In genomic region chr17:39800540-39800939, GRCh38 we compare ENCODE assay signal across 10 cellular contexts.
DNase-seq lines count a peak whose midpoint lies in the region; ATAC-seq and TF ChIP-seq lines count a peak whose summit lies in the region.
"Had no signal": no experiment of that assay in that cellular context is flagged by ENCODE, and none has a peak within 500 bp of the region (broad histone marks: within the 10 kb centered on the region; RNA-seq: fewer than 3 reads in every experiment).

No MANE protein-coding gene starts in this region.

- H3K27ac ChIP-seq in BLaER1 treated with 17β-estradiol and CSF1 and Interleukin-3, amounts not matched to agents 10 nM and 100 nM, result no peak overlapping the region; a peak in 1 of 22 replicates
- H3K27ac ChIP-seq in foreskin keratinocyte (no peak overlapping the region), WERI-Rb-1 (no peak overlapping the region), A673 (ENCODE audit: low read depth, low read length, poor library complexity, severe bottlenecking) (no peak overlapping the region)
- H3K27ac ChIP-seq: C4-2B, neutrophil had no signal

- H3K4me3 ChIP-seq in BLaER1 treated with 17β-estradiol and CSF1 and Interleukin-3, amounts not matched to agents 10 nM and 100 nM, result no peak overlapping the region
- no peak overlapping the region for H3K4me3 ChIP-seq in WERI-Rb-1 (ENCODE audit: low read depth, low read length)
- no peak overlapping the region for H3K4me3 ChIP-seq in A673 (ENCODE audit: low read depth, low read length, poor library complexity, severe bottlenecking)

- peaks cover 7 to 45% (median 17%) of the 10 kb centered on the region in 10 experiments; a peak in 18 of 20 replicates for H3K4me1 ChIP-seq in BLaER1 treated with 17β-estradiol and CSF1 and Interleukin-3, amounts not matched to agents 10 nM and 100 nM
- peaks cover 6% of the 10 kb centered on the region for H3K4me1 ChIP-seq in foreskin keratinocyte
- no peaks in the 10 kb centered on the region for H3K4me1 ChIP-seq in A673 (ENCODE audit: insufficient read depth, low read length, poor library complexity, severe bottlenecking)

- ATAC-seq in GM21786 (IDR thresholded peaks at IDR 0.05; ENCODE audit: unreplicated experiment) (peak; percentile 52), foreskin keratinocyte (no peak)

- H3K36me3 ChIP-seq in BLaER1 treated with 17β-estradiol and CSF1 and Interleukin-3, amounts not matched to agents 10 nM and 100 nM, result no peaks in the 10 kb centered on the region
- H3K36me3 ChIP-seq in WERI-Rb-1, result no peaks in the 10 kb centered on the region
- no peaks in the 10 kb centered on the region for H3K36me3 ChIP-seq in A673 (ENCODE audit: insufficient read depth, low read length, poor library complexity, severe bottlenecking)
- H3K36me3 ChIP-seq: neutrophil had no signal

- peak overlapping the region in 7 of 11 experiments; percentile 14 to 69 (median 44); a peak in 12 of 22 replicates for H3K4me2 ChIP-seq in BLaER1 treated with 17β-estradiol and CSF1 and Interleukin-3, amounts not matched to agents 10 nM and 100 nM

- CTCF ChIA-PET in A673 (lab: Charles Lee), result no interaction called here

- no peaks in the 10 kb centered on the region for H4K20me1 ChIP-seq in BLaER1 treated with 17β-estradiol and CSF1 and Interleukin-3, amounts not matched to agents 10 nM and 100 nM

- TF ChIP-seq CTCF in foreskin keratinocyte (conservative IDR thresholded peaks at IDR 0.05) (no peak), WERI-Rb-1 (IDR thresholded peaks at IDR 0.05; ENCODE audit: low read depth, low read length) (no peak), A673 (conservative IDR thresholded peaks at IDR 0.05; ENCODE audit: low read depth, low read length) (no peak)

- BruUV-seq in A673 (replicated peaks; lab: Mats Ljungman, UMichigan), result no TSS peak

- intact Hi-C loops in A673 (cut with micrococcal nuclease; ENCODE audit: unreplicated experiment), result no loop called here

- peak; percentile 32 for DNase-seq in activated CD4-positive, alpha-beta T cell treated with anti-CD3 and anti-CD28 coated beads for 1 hour
- peak; percentile 31 to 68 for DNase-seq in foreskin keratinocyte
- no peak for DNase-seq in NCI-H526 (lab: John Stamatoyannopoulos, UW)
- no peak for DNase-seq in WERI-Rb-1
- DNase-seq in MV-4-11 (lab: John Stamatoyannopoulos, UW), result no peak
- DNase-seq in A673 (ENCODE audit: low spot score), result no peak

- POLR2A ChIA-PET in A673 (lab: Charles Lee; ENCODE audit: low non-redundant PET), result no interaction called here

- no peaks in the 10 kb centered on the region for H3K27me3 ChIP-seq in BLaER1 treated with 17β-estradiol and CSF1 and Interleukin-3, amounts not matched to agents 10 nM and 100 nM
- H3K27me3 ChIP-seq in foreskin keratinocyte (no peaks in the 10 kb centered on the region), WERI-Rb-1 (ENCODE audit: insufficient read depth, low read depth, severe bottlenecking) (no peaks in the 10 kb centered on the region), A673 (replicated peaks; ENCODE audit: insufficient read depth, low read depth, low read length, poor library complexity) (no peaks in the 10 kb centered on the region)

- no peaks in the 10 kb centered on the region for H3K9me3 ChIP-seq in BLaER1 treated with 17β-estradiol and CSF1 and Interleukin-3, amounts not matched to agents 10 nM and 100 nM (replicated peaks in 1 of 11)
- H3K9me3 ChIP-seq in WERI-Rb-1 (ENCODE audit: severe bottlenecking) (no peaks in the 10 kb centered on the region), A673 (ENCODE audit: low read depth, low read length, poor library complexity, severe bottlenecking) (no peaks in the 10 kb centered on the region)
- H3K9me3 ChIP-seq: neutrophil had no signal

- no peak overlapping the region for H3K9ac ChIP-seq in BLaER1 treated with 17β-estradiol and CSF1 and Interleukin-3, amounts not matched to agents 10 nM and 100 nM

Comparison
In these comparisons a context has a peak if more than half of its experiments do, and no peak if none do; other contexts are left out.
1. DNase-seq: peak in activated CD4-positive, alpha-beta T cell treated with anti-CD3 and anti-CD28 coated beads for 1 hour (single experiment) and foreskin keratinocyte (2 of 2); none in NCI-H526 (0 of 2), WERI-Rb-1 (single experiment), MV-4-11 (single experiment) and A673 (single experiment).